24 cellular contexts compared by ENCODE assay signal in the genomic region with DNA sequence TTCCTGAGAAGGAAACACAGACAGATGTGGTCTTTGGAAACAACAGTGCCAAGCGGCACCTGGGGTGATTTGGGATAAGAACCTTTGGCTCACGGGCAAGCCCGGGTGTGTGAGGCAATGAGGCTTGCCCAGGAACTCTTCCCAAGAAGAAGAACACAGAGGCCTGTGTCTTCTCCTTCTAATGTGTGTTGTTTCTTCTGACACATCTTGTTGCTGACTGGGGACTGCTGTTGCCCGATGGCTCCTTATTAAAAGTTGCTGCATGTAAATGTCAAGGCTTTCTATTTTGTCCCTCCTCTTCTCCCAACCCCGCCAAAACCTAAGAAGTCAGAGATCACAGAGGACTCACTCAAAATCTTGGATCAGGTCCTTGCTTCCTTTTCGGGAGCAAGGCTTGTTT.
"Had no signal": no experiment of that assay in that cellular context is flagged by ENCODE, and none has a peak within 500 bp of the region (broad histone marks: within the 10 kb centered on the region; RNA-seq: fewer than 3 reads in every experiment).

No MANE protein-coding gene starts in this region.

- ATAC-seq: activated naive CD4-positive, alpha-beta T cell treated with anti-CD3 and anti-CD28 coated beads, Interleukin-2, amount 50 U/mL, for 72 hours; activated naive CD8-positive, alpha-beta T cell treated with anti-CD3 and anti-CD28 coated beads, Interleukin-2, amount 50 U/mL, for 24 hours had no signal

- H3K4me3 Mint-ChIP-seq: activated CD4-positive, alpha-beta memory T cell treated with anti-CD3 and anti-CD28 coated beads for 36 hours; activated CD4-positive, alpha-beta T cell treated with anti-CD3 and anti-CD28 coated beads, Interleukin-2, amount 10 ng/mL, durations not matched to agents 7 days and 5 days; activated naive CD8-positive, alpha-beta T cell treated with anti-CD3 and anti-CD28 coated beads, Interleukin-2, amount 50 U/mL, for 24 hours; activated T-cell treated with anti-CD3 and anti-CD28 coated beads, Interleukin-2, amount 50 U/mL, for 24 hours had no signal

- H3K4me2 ChIP-seq: PC-9, SK-N-SH had no signal

- H2AFZ ChIP-seq: PC-9 had no signal

- H3K9me2 ChIP-seq: SK-N-SH had no signal

- H3K36me3 Mint-ChIP-seq: activated CD4-positive, alpha-beta memory T cell treated with anti-CD3 and anti-CD28 coated beads for 36 hours; activated naive CD4-positive, alpha-beta T cell treated with anti-CD3 and anti-CD28 coated beads, Interleukin-2, amount 50 U/mL, for 72 hours had no signal

- H3K27ac Mint-ChIP-seq: activated CD4-positive, alpha-beta memory T cell treated with anti-CD3 and anti-CD28 coated beads for 36 hours; activated CD4-positive, alpha-beta T cell treated with anti-CD3 and anti-CD28 coated beads, Interleukin-2, amount 10 ng/mL, durations not matched to agents 7 days and 5 days; activated naive CD4-positive, alpha-beta T cell treated with anti-CD3 and anti-CD28 coated beads, Interleukin-2, amount 50 U/mL, for 72 hours; activated naive CD8-positive, alpha-beta T cell treated with anti-CD3 and anti-CD28 coated beads, Interleukin-2, amount 50 U/mL, for 24 hours; activated T-cell treated with anti-CD3 and anti-CD28 coated beads, Interleukin-2, amount 50 U/mL, for 24 hours had no signal

- H3K4me1 ChIP-seq: SJCRH30 had no signal

- H3K9ac ChIP-seq: SK-N-SH had no signal

- H3K36me3 ChIP-seq: brain microvascular endothelial cell, cardiac muscle cell, SJCRH30 had no signal

- DNase-seq: activated CD4-positive, alpha-beta memory T cell treated with anti-CD3 and anti-CD28 coated beads for 36 hours; activated CD4-positive, alpha-beta T cell treated with anti-CD3 and anti-CD28 coated beads, Interleukin-2, amount 10 ng/mL, durations not matched to agents 7 days and 5 days; activated CD4-positive, CD25-positive, alpha-beta regulatory T cell; activated effector memory CD4-positive, alpha-beta T cell treated with anti-CD3 and anti-CD28 coated beads, Interleukin-2, amount 50 U/mL, for 16 hours; activated naive CD4-positive, alpha-beta T cell treated with Interleukin-2 at 50 U/mL for 16 hours; activated naive CD8-positive, alpha-beta T cell treated with anti-CD3 and anti-CD28 coated beads, Interleukin-2, amount 50 U/mL, for 24 hours; activated T-cell treated with anti-CD3 and anti-CD28 coated beads, Interleukin-2, amount 50 U/mL, for 24 hours; amygdala; brain microvascular endothelial cell; IMR-90; Kasumi-1; KBM-7; NCI-H1105 treated with DMSO at 0.1 percent for 48 hours; NCI-H1436 treated with DMSO at 0.1 percent for 48 hours; NCI-H187; NCI-H2081; NCI-H510A treated with DMSO at 0.1 percent for 48 hours; PC-9; SJCRH30; SK-N-SH; T-helper 1 cell had no signal

- H3K9me3 ChIP-seq: SJCRH30, SK-N-SH had no signal

- H3K27me3 Mint-ChIP-seq: activated CD4-positive, alpha-beta memory T cell treated with anti-CD3 and anti-CD28 coated beads for 36 hours; activated T-cell treated with anti-CD3 and anti-CD28 coated beads, Interleukin-2, amount 50 U/mL, for 24 hours had no signal

- H3K4me1 Mint-ChIP-seq: activated naive CD8-positive, alpha-beta T cell treated with anti-CD3 and anti-CD28 coated beads, Interleukin-2, amount 50 U/mL, for 24 hours had no signal

- H3K27ac ChIP-seq: brain microvascular endothelial cell, cardiac muscle cell, PC-9, SJCRH30, VCaP had no signal

- H3K4me3 ChIP-seq: cardiac muscle cell, PC-9, SJCRH30 had no signal

- H3K27me3 ChIP-seq: brain microvascular endothelial cell, cardiac muscle cell, SJCRH30 had no signal

- H3K9me3 Mint-ChIP-seq: activated CD4-positive, alpha-beta memory T cell treated with anti-CD3 and anti-CD28 coated beads for 36 hours; activated CD4-positive, alpha-beta T cell treated with anti-CD3 and anti-CD28 coated beads, Interleukin-2, amount 10 ng/mL, durations not matched to agents 7 days and 5 days; activated naive CD4-positive, alpha-beta T cell treated with anti-CD3 and anti-CD28 coated beads, Interleukin-2, amount 50 U/mL, for 72 hours had no signal
